ENCODE assay signal across 8 cellular contexts in genomic region chr2:221517362-221518121, GRCh38. TPM values are rescaled to one million over a fixed set of nuclear protein-coding genes. Genes with fewer than 3 reads are reported as not detected.
DNase-seq lines count a peak whose midpoint lies in the region; ATAC-seq and TF ChIP-seq lines count a peak whose summit lies in the region.

No MANE protein-coding gene starts in this region.

- CTCF ChIA-PET in CD4-positive, alpha-beta memory T cell (lab: Charles Lee; ENCODE audit: partially characterized antibody) = interaction anchor here (0.9 to 4.9 kb wide), 11 partner anchors 10 to 74 kb away, joined by 3 to 26 read pairs (median 5); partner anchors contain the start of gene EPHA4
- CTCF ChIA-PET in RWPE1 (lab: Yijun Ruan, JAX) = no interaction called here

- peak overlapping the region; percentile 80 for H3K27ac ChIP-seq in CD4-positive, alpha-beta memory T cell (ENCODE audit: low read depth, low read length)
- H3K27ac ChIP-seq in RWPE1 = no peak overlapping the region

- H3K4me1 Mint-ChIP-seq in CD4-positive, alpha-beta memory T cell = peaks cover 11 to 44% (median 32%) of the 10 kb centered on the region in 4 donors

- H3K27ac Mint-ChIP-seq in CD4-positive, alpha-beta memory T cell = no peak overlapping the region

- no peak for TF ChIP-seq CTCF in RWPE1 (conservative IDR thresholded peaks at IDR 0.05; ENCODE audit: low read depth)

- intact Hi-C loops in CD4-positive, alpha-beta memory T cell (cut with micrococcal nuclease) = loop anchor here (1.0 to 5.0 kb wide), 5 partner anchors 10 to 910 kb away; partner anchors contain the start of gene EPHA4

- H3K9me3 ChIP-seq in CD4-positive, alpha-beta memory T cell (ENCODE audit: control insufficient read depth in 1 of 2, low read length in 2 of 2) = no peaks in the 10 kb centered on the region

- no peaks in the 10 kb centered on the region for H3K36me3 ChIP-seq in CD4-positive, alpha-beta memory T cell (ENCODE audit: insufficient read depth, low read length)

- peak; percentile 86 for ATAC-seq in GM19468 (IDR thresholded peaks at IDR 0.05; ENCODE audit: extremely low read depth, unreplicated experiment)
- peak; percentile 81 for ATAC-seq in HG03521 (IDR thresholded peaks at IDR 0.05; ENCODE audit: unreplicated experiment)

- H3K4me3 Mint-ChIP-seq in CD4-positive, alpha-beta memory T cell = no peak overlapping the region

- peaks cover 5 to 17% of the 10 kb centered on the region in 2 donors for H3K36me3 Mint-ChIP-seq in CD4-positive, alpha-beta memory T cell

- H3K27me3 ChIP-seq in CD4-positive, alpha-beta memory T cell (ENCODE audit: insufficient read depth, low read length) = no peaks in the 10 kb centered on the region

- peak; percentile 84 to 93 (median 86) for DNase-seq in CD4-positive, alpha-beta memory T cell
- DNase-seq in activated CD4-positive, alpha-beta T cell treated with anti-CD3 and anti-CD28 coated beads, Interleukin-2, amount 50 U/mL, for 4 hours = peak; percentile 46 to 47
- DNase-seq in fibroblast of gingiva (ENCODE audit: low read depth) (peak; percentile 70), NCI-H2227 (lab: John Stamatoyannopoulos, UW; ENCODE audit: unreplicated experiment) (no peak), RWPE1 (ENCODE audit: low spot score) (no peak)
- peak; percentile 47 for DNase-seq in stimulated activated CD4-positive, alpha-beta T cell treated with anti-CD3 and anti-CD28 coated beads, Interleukin-2, amount 100 ng/mL, for 48 hours

- H3K9me3 Mint-ChIP-seq in CD4-positive, alpha-beta memory T cell = peaks cover 0 to 2% (median 0%) of the 10 kb centered on the region in 8 donors

- H3K4me1 ChIP-seq in CD4-positive, alpha-beta memory T cell (ENCODE audit: insufficient read depth, low read length) = peaks cover 68% of the 10 kb centered on the region

- POLR2A ChIA-PET in CD4-positive, alpha-beta memory T cell (lab: Charles Lee; ENCODE audit: partially characterized antibody) = interaction anchor here (0.6 to 8.0 kb wide), 44 partner anchors 9 to 1139 kb away, joined by 3 to 186 read pairs (median 7); partner anchors contain the start of genes EPHA4 and FARSB
- POLR2A ChIA-PET in RWPE1 (lab: Yijun Ruan, JAX; ENCODE audit: low non-redundant PET) = no interaction called here

- H3K4me3 ChIP-seq in CD4-positive, alpha-beta memory T cell (ENCODE audit: low read length in 2 of 2) = peak overlapping the region in 1 of 2 donors; percentile 31

- H3K27me3 Mint-ChIP-seq in CD4-positive, alpha-beta memory T cell = peaks cover 0 to 1% of the 10 kb centered on the region in 2 donors

RNA-seq across cellular contexts. Expression of gene EPHA4, which starts 54.6 kb away (rescaled TPM):
- total RNA-seq in CD4-positive, alpha-beta memory T cell = 100 to 1,000 TPM; 131 to 132 TPM
- polyA plus RNA-seq in CD4-positive, alpha-beta memory T cell = 10 to 100 TPM; 20.9 to 29.0 TPM

Comparison
In these comparisons a context has a peak if more than half of its experiments do, and no peak if none do; other contexts are left out.
1. DNase-seq: peak in CD4-positive, alpha-beta memory T cell (5 of 5), activated CD4-positive, alpha-beta T cell treated with anti-CD3 and anti-CD28 coated beads, Interleukin-2, amount 50 U/mL, for 4 hours (2 of 2), fibroblast of gingiva (single experiment) and stimulated activated CD4-positive, alpha-beta T cell treated with anti-CD3 and anti-CD28 coated beads, Interleukin-2, amount 100 ng/mL, for 48 hours (2 of 2); none in NCI-H2227 (single experiment) and RWPE1 (single experiment).